Comparison of ENCODE assay signal across 17 cellular contexts in genomic region chr9:113886933-113887332, GRCh38. TPM values are rescaled to one million over a fixed set of nuclear protein-coding genes. Genes with fewer than 3 reads are reported as not detected.
A peak's percentile ranks its signal among the peaks of the same experiment; 100 is the strongest.
DNase-seq lines count a peak whose midpoint lies in the region; ATAC-seq, FAIRE-seq and TF ChIP-seq lines count a peak whose summit lies in the region.
"Had no signal": no experiment of that assay in that cellular context is flagged by ENCODE, and none has a peak within 500 bp of the region (broad histone marks: within the 10 kb centered on the region; RNA-seq: fewer than 3 reads in every experiment).

No MANE protein-coding gene starts in this region.

- no peak overlapping the region for H3K4me3 ChIP-seq in neural progenitor cell
- H3K4me3 ChIP-seq: SJCRH30 had no signal

- H3K4me1 Mint-ChIP-seq in neural progenitor cell = peaks cover 41% of the 10 kb centered on the region

- peaks cover 26% of the 10 kb centered on the region for H3K4me1 ChIP-seq in neural progenitor cell
- H3K4me1 ChIP-seq: prostate gland had no signal

- no peak overlapping the region for H3K27ac ChIP-seq in neural progenitor cell
- H3K27ac ChIP-seq: SJCRH30 had no signal

- FAIRE-seq in endometrium (lab: Jason Lieb, UNC) = peak; percentile 61

- H3K27me3 ChIP-seq in neural progenitor cell = no peaks in the 10 kb centered on the region
- H3K27me3 ChIP-seq: SJCRH30, stomach had no signal

- peaks cover 10% of the 10 kb centered on the region for H3K36me3 ChIP-seq in neural progenitor cell
- H3K36me3 ChIP-seq: prostate gland, stomach had no signal

- H2AFZ ChIP-seq in neural progenitor cell (replicated peaks) = no peak overlapping the region

- H3K79me2 ChIP-seq in neural progenitor cell (ENCODE audit: low read depth) = peaks cover 98% of the 10 kb centered on the region

- peaks cover 12% of the 10 kb centered on the region for H3K9me3 ChIP-seq in neural progenitor cell (ENCODE audit: low read depth)
- H3K9me3 ChIP-seq: prostate gland, SJCRH30 had no signal

- H3K4me3 Mint-ChIP-seq in neural progenitor cell = no peak overlapping the region

- H4K20me1 ChIP-seq in neural progenitor cell (ENCODE audit: low read depth) = peaks cover 62% of the 10 kb centered on the region

- no peak overlapping the region for H3K4me2 ChIP-seq in neural progenitor cell

- H3K36me3 Mint-ChIP-seq in neural progenitor cell = peaks cover 42% of the 10 kb centered on the region

- TF ChIP-seq CTCF in neural progenitor cell (IDR thresholded peaks at IDR 0.05) = no peak

- H3F3A ChIP-seq in neural progenitor cell (ENCODE audit: low read depth) = peaks cover 20% of the 10 kb centered on the region

- H3K27me3 Mint-ChIP-seq in neural progenitor cell (ENCODE audit: insufficient read depth, low read depth) = no peaks in the 10 kb centered on the region

- H3K9ac ChIP-seq in neural progenitor cell = no peak overlapping the region

- DNase-seq in EH (ENCODE audit: low read depth) (peak; percentile 23), OCI-M1 (lab: John Stamatoyannopoulos, UW) (peak; percentile 69), neural progenitor cell (ENCODE audit: low spot score) (no peak), cerebellum (ENCODE audit: low spot score) (no peak), foreskin melanocyte (no peak), mucosa of gallbladder (ENCODE audit: low spot score) (no peak)
- DNase-seq: activated CD4-positive, alpha-beta T cell treated with anti-CD3 and anti-CD28 coated beads for 1 hour; activated effector memory CD4-positive, alpha-beta T cell treated with Interleukin-2 at 50 U/mL for 16 hours; Calu3; Kasumi-1; left ventricle myocardium superior; SJCRH30; stimulated activated CD4-positive, alpha-beta T cell treated with anti-CD3 and anti-CD28 coated beads, Interleukin-4, amount 100 ng/mL, for 24 hours; stomach had no signal

- peaks cover 32% of the 10 kb centered on the region for H3K9me3 Mint-ChIP-seq in neural progenitor cell

- H3K27ac Mint-ChIP-seq in neural progenitor cell = peak overlapping the region; percentile 2

- no peak; the same call in 2 of the 3 replicates for ATAC-seq in SK-N-SH treated with all-trans-retinoic acid at 6 μM for 48 hours

TF ChIP-seq in SK-N-SH treated with all-trans-retinoic acid at 6 μM for 48 hours, 23 proteins besides CTCF, POLR2A, EP300 and RAD21:
- TF ChIP-seq SNAI2 (CRISPR knock-in tag; IDR thresholded peaks at IDR 0.05) (no peak), OSR1 (CRISPR knock-in tag; IDR thresholded peaks at IDR 0.05) (no peak), POU6F1 (CRISPR knock-in tag; IDR thresholded peaks at IDR 0.05; ENCODE audit: borderline replicate concordance, low read depth) (no peak), TSHZ2 (CRISPR knock-in tag; IDR thresholded peaks at IDR 0.05) (no peak), ZNF8 (CRISPR knock-in tag; IDR thresholded peaks at IDR 0.05) (no peak), RARB (CRISPR knock-in tag; IDR thresholded peaks at IDR 0.05) (no peak), GLIS3 (CRISPR knock-in tag; IDR thresholded peaks at IDR 0.05) (no peak), TOX (CRISPR knock-in tag; IDR thresholded peaks at IDR 0.05; ENCODE audit: borderline replicate concordance) (no peak)
TF ChIP-seq in SK-N-SH treated with all-trans-retinoic acid at 6 μM for 48 hours: peak in this region for 0.

RNA-seq across cellular contexts. Expression of gene ZNF618, which starts 10.8 kb away (rescaled TPM):
- 10.5 and 16.9 TPM in 2 replicates for total RNA-seq in neural progenitor cell (ENCODE audit: low replicate concordance)
- 23.9 TPM for total RNA-seq in cerebellum
- total RNA-seq in mucosa of gallbladder = 26.6 TPM

Comparison
In these comparisons a context has a peak if more than half of its experiments do, and no peak if none do; other contexts are left out.
1. DNase-seq: peak in EH (single experiment) and OCI-M1 (single experiment); none in neural progenitor cell (single experiment), cerebellum (single experiment), foreskin melanocyte (single experiment) and mucosa of gallbladder (single experiment).